Comparison of ENCODE assay signal across 13 cellular contexts in the genomic region with DNA sequence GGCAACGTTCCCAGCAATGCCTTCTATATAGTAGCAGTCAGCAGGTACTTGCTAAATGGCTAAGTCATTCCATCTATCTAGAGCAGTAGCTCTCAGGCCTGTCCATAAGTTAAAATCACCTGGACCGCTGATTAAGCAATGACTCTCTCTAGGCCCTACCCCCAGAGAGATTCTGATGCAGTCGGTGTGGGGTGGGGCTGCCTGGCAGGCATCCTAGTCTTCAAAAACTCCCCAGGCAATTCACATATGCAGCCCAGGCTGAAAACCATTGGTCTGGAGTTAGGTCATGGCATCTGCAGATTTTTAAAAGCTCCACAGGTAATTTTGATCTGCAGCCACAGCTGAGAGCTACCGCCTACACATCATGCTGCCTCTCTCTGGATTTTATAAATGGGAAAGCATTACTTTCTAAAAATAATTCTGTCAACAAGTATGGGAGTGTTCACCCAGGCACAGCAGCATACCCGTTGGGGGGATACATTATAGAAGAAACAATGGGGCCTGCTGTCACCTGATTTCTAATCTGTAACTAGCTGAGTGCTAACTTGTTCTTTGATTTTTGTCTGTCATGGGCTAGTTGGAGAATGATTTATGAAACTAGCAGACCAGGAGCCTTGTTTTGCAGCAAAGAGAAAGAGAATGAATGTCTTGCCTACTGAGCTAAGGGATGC. TPM values are rescaled to one million over a fixed set of nuclear protein-coding genes. Genes with fewer than 3 reads are reported as not detected.
DNase-seq lines count a peak whose midpoint lies in the region; ATAC-seq, FAIRE-seq and TF ChIP-seq lines count a peak whose summit lies in the region.
"Had no signal": no experiment of that assay in that cellular context is flagged by ENCODE, and none has a peak within 500 bp of the region (broad histone marks: within the 10 kb centered on the region; RNA-seq: fewer than 3 reads in every experiment).

No MANE protein-coding gene starts in this region.

- no peak overlapping the region for H2BK12ac ChIP-seq in H1 (ENCODE audit: low read depth, low read length)

- H2BK15ac ChIP-seq in H1 (ENCODE audit: low read length), result no peak overlapping the region

- POLR2A ChIA-PET in H1 (lab: Charles Lee; ENCODE audit: partially characterized antibody), result interaction anchor here (1.7 kb wide), 1 partner anchor 13 kb away, joined by 5 read pairs; no protein-coding TSS in a partner anchor

- TF ChIP-seq RAD21 in H1 (IDR thresholded peaks at IDR 0.05 in 1 of 2, conservative IDR thresholded peaks at IDR 0.05 in 1 of 2; ENCODE audit: low read depth in 2 of 2, low read length in 2 of 2), result no peak

- peaks cover 7% of the 10 kb centered on the region for H3K9me3 Mint-ChIP-seq in activated T-cell treated with anti-CD3 and anti-CD28 coated beads, Interleukin-2, amount 50 U/mL, for 4 hours

- H3K9ac ChIP-seq in H1 (replicated peaks in 1 of 4; ENCODE audit: extremely low read depth in 1 of 4, low read depth in 3 of 4, low read length in 3 of 4) (no peak overlapping the region), muscle layer of colon (ENCODE audit: low read length) (no peak overlapping the region)

- H3K27ac ChIP-seq in H1 (ENCODE audit: low read depth, low read length), result no peak overlapping the region
- peak overlapping the region; percentile 63 for H3K27ac ChIP-seq in muscle layer of colon (ENCODE audit: low read depth, low read length)
- H3K27ac ChIP-seq in stomach, result no peak overlapping the region

- no peaks in the 10 kb centered on the region for H3K79me2 ChIP-seq in H1 (ENCODE audit: control insufficient read depth in 1 of 2, insufficient read depth in 2 of 2, low read length in 2 of 2)

- H3K4me3 ChIP-seq in H1 (ENCODE audit: extremely low read depth in 1 of 4, insufficient read depth in 2 of 4, low read depth in 3 of 4, low read length in 4 of 4) (no peak overlapping the region), muscle layer of colon (ENCODE audit: low read depth in 1 of 2, low read length in 2 of 2) (no peak overlapping the region), stomach (no peak overlapping the region)

- TF ChIP-seq POLR2A in H1 (IDR thresholded peaks at IDR 0.05; ENCODE audit: control extremely low read depth in 1 of 2, low read depth in 2 of 2, low read length in 2 of 2) (no peak), stomach (IDR thresholded peaks at IDR 0.05) (no peak)

- DNase-seq in Daoy (ENCODE audit: low read depth) (peak; percentile 28), NCI-H345 treated with DMSO at 0.1 percent for 48 hours (lab: John Stamatoyannopoulos, UW; ENCODE audit: unreplicated experiment) (peak; percentile 2), H1 (ENCODE audit: low read depth in 1 of 2, low spot score in 2 of 2) (no peak), stomach (no peak), HTR-8/SVneo (ENCODE audit: insufficient read length, low spot score) (no peak)
- DNase-seq in activated T-cell treated with anti-CD3 and anti-CD28 coated beads, Interleukin-2, amount 50 U/mL, for 4 hours, result no peak
- DNase-seq: activated CD4-positive, alpha-beta T cell treated with anti-CD3 and anti-CD28 coated beads for 36 hours; activated gamma-delta T cell treated with Interleukin-2 at 50 U/mL for 16 hours; CD8-positive, alpha-beta memory T cell; SIG-M5 had no signal

- FAIRE-seq in H1 (lab: Jason Lieb, UNC) (no peak), HTR-8/SVneo (lab: Jason Lieb, UNC) (no peak)

- intact Hi-C loops in stomach (cut with DNase I; ENCODE audit: low total_unique reads), result no loop called here

- H3K56ac ChIP-seq in H1 (replicated peaks; ENCODE audit: insufficient read length, low read depth, low read length), result no peak overlapping the region

- no peak overlapping the region for H2BK5ac ChIP-seq in H1 (ENCODE audit: low read depth, low read length)

- no peaks in the 10 kb centered on the region for H3K27me3 ChIP-seq in H1 (replicated peaks in 1 of 4; ENCODE audit: control insufficient read depth in 3 of 4, extremely low read depth in 1 of 4, insufficient read depth in 3 of 4, low read length in 3 of 4)
- H3K27me3 ChIP-seq in muscle layer of colon (ENCODE audit: control insufficient read depth in 1 of 2, insufficient read depth in 2 of 2, low read length in 2 of 2), result no peaks in the 10 kb centered on the region
- H3K27me3 ChIP-seq in stomach, result no peaks in the 10 kb centered on the region

- H4K91ac ChIP-seq in H1 (replicated peaks; ENCODE audit: insufficient read length, low read length), result no peak overlapping the region

- H3K4ac ChIP-seq in H1 (replicated peaks; ENCODE audit: insufficient read length, low read depth, low read length), result no peak overlapping the region

- peaks cover 7 to 24% (median 16%) of the 10 kb centered on the region in 4 experiments for H3K4me1 ChIP-seq in H1 (replicated peaks in 1 of 4; ENCODE audit: control insufficient read depth in 3 of 4, insufficient read depth in 4 of 4, low read length in 3 of 4)
- H3K4me1 ChIP-seq in muscle layer of colon (ENCODE audit: insufficient read depth, low read length), result peaks cover 31% of the 10 kb centered on the region
- peaks cover 0 to 29% (median 15%) of the 10 kb centered on the region in 4 donors for H3K4me1 ChIP-seq in stomach

- peak overlapping the region; percentile 26; the same call in 1 of the 2 replicates for H3K18ac ChIP-seq in H1 (ENCODE audit: extremely low read depth, low read length)

- no peak for TF ChIP-seq CTCF in H1 (IDR thresholded peaks at IDR 0.05; ENCODE audit: control extremely low read depth in 1 of 3, insufficient read depth in 1 of 3, low read depth in 1 of 3, low read length in 3 of 3)
- TF ChIP-seq CTCF in stomach (IDR thresholded peaks at IDR 0.05), result no peak

- no peak overlapping the region for H3K23ac ChIP-seq in H1 (ENCODE audit: insufficient read length)

- no peaks in the 10 kb centered on the region for H4K20me1 ChIP-seq in H1 (replicated peaks in 1 of 2; ENCODE audit: control insufficient read depth in 1 of 2, insufficient read depth in 2 of 2, low read length in 2 of 2)

- H4K5ac ChIP-seq in H1 (ENCODE audit: insufficient read length, low read depth, low read length), result no peak overlapping the region

- CTCF ChIA-PET in H1 (lab: Charles Lee; ENCODE audit: partially characterized antibody), result interaction anchor here (0.6 to 2.5 kb wide), 12 partner anchors 14 to 921 kb away, joined by 3 to 8 read pairs (median 4); no protein-coding TSS in a partner anchor

- H2BK120ac ChIP-seq in H1 (replicated peaks; ENCODE audit: low read depth, low read length), result no peak overlapping the region

- no peaks in the 10 kb centered on the region for H3K79me1 ChIP-seq in H1 (ENCODE audit: low read depth, low read length)

- peak overlapping the region; percentile 28; the same call in 1 of the 2 replicates for H2AFZ ChIP-seq in H1 (ENCODE audit: low read length)

- H3K4me2 ChIP-seq in H1 (ENCODE audit: insufficient read depth in 1 of 2, low read depth in 2 of 2, low read length in 2 of 2), result peak overlapping the region; percentile 8; a peak in 1 of 4 replicates

- H3K9me3 ChIP-seq in H1 (ENCODE audit: insufficient read depth in 2 of 2, low read depth in 1 of 2, low read length in 1 of 2) (no peaks in the 10 kb centered on the region; a peak in 1 of 4 replicates), muscle layer of colon (ENCODE audit: low read length) (no peaks in the 10 kb centered on the region), stomach (peaks cover 0 to 14% (median 8%) of the 10 kb centered on the region in 4 donors)

- peaks cover 6% of the 10 kb centered on the region for H3K4me1 Mint-ChIP-seq in activated T-cell treated with anti-CD3 and anti-CD28 coated beads, Interleukin-2, amount 50 U/mL, for 4 hours (ENCODE audit: low read depth)
- H3K4me1 Mint-ChIP-seq: CD8-positive, alpha-beta memory T cell had no signal

- no peak for ATAC-seq in GM21367 (IDR thresholded peaks at IDR 0.05; ENCODE audit: unreplicated experiment)
- no peak for ATAC-seq in activated T-cell treated with anti-CD3 and anti-CD28 coated beads, Interleukin-2, amount 50 U/mL, for 4 hours
- ATAC-seq: activated CD4-positive, alpha-beta T cell treated with anti-CD3 and anti-CD28 coated beads for 36 hours had no signal

- no peaks in the 10 kb centered on the region for H3K27me3 Mint-ChIP-seq in activated T-cell treated with anti-CD3 and anti-CD28 coated beads, Interleukin-2, amount 50 U/mL, for 4 hours (ENCODE audit: low read depth)
- H3K27me3 Mint-ChIP-seq: activated CD4-positive, alpha-beta T cell treated with anti-CD3 and anti-CD28 coated beads for 36 hours; CD8-positive, alpha-beta memory T cell; dendritic cell treated with granulocyte-macrophage colony-stimulating factor and Interleukin-4, amounts not matched to agents 40 ng/mL and 50 ng/mL, for 4 days had no signal

- H3K36me3 ChIP-seq in H1 (ENCODE audit: control insufficient read depth in 2 of 4, insufficient read depth in 4 of 4, low read length in 3 of 4), result no peaks in the 10 kb centered on the region
- H3K36me3 ChIP-seq in muscle layer of colon (ENCODE audit: insufficient read depth, low read length), result no peaks in the 10 kb centered on the region
- H3K36me3 ChIP-seq in stomach, result no peaks in the 10 kb centered on the region

- H4K8ac ChIP-seq in H1 (ENCODE audit: extremely low read depth, insufficient read depth, low read length), result no peak overlapping the region

- peaks cover 2% of the 10 kb centered on the region; the same call in 1 of the 2 replicates for H3K23me2 ChIP-seq in H1 (ENCODE audit: low read depth, low read length)

- TF ChIP-seq EP300 in H1 (IDR thresholded peaks at IDR 0.05; ENCODE audit: borderline replicate concordance in 1 of 2, low read depth in 2 of 2, low read length in 2 of 2) (no peak), stomach (IDR thresholded peaks at IDR 0.05) (no peak)

- H3K14ac ChIP-seq in H1 (ENCODE audit: insufficient read length), result no peak overlapping the region

- no peak overlapping the region for H2BK20ac ChIP-seq in H1 (ENCODE audit: low read length)

- no peaks in the 10 kb centered on the region for H3K36me3 Mint-ChIP-seq in activated T-cell treated with anti-CD3 and anti-CD28 coated beads, Interleukin-2, amount 50 U/mL, for 4 hours (ENCODE audit: insufficient read depth)

- WGBS in H1 (ENCODE audit: extremely low coverage in 1 of 2, insufficient coverage in 1 of 2, insufficient read length in 1 of 2, insufficient replicate concordance in 2 of 2, low coverage in 1 of 2, low lambda C conversion rate in 2 of 2, missing lambda C conversion rate in 1 of 2), 2 experiments, result 51% methylated on average over 5 of the region's 5 CpGs; no CpG with 5 or more reads in 1 of the 2 experiments
- WGBS in stomach, 5 donors, result 26 to 44% (median 30%) methylated on average over 5 of the region's 5 CpGs

- no peak overlapping the region for H2AK5ac ChIP-seq in H1 (ENCODE audit: low read depth, low read length)

- H3K4me3 Mint-ChIP-seq in activated T-cell treated with anti-CD3 and anti-CD28 coated beads, Interleukin-2, amount 50 U/mL, for 4 hours, result no peak overlapping the region
- H3K4me3 Mint-ChIP-seq: activated CD4-positive, alpha-beta T cell treated with anti-CD3 and anti-CD28 coated beads for 36 hours; CD8-positive, alpha-beta memory T cell; dendritic cell treated with granulocyte-macrophage colony-stimulating factor and Interleukin-4, amounts not matched to agents 40 ng/mL and 50 ng/mL, for 4 days had no signal

RNA-seq across cellular contexts. Expression of a gene that starts 44.1 kb away (rescaled TPM):
- 29.9 and 33.8 TPM in 2 replicates for total RNA-seq in Daoy (2014; rRNA removed; shearing (Covaris generic))
- total RNA-seq in H1 (2021; fragmentation: NEBNext Ultra II Directional; extraction: Animal tissue kit (Norgen Biotek cat#: 25700)), result 3.3 and 4.0 TPM in 2 replicates
- polyA plus RNA-seq in H1 (2011; rRNA removed) (1.6 and 2.6 TPM in 2 replicates), stomach (1 to 10 TPM; 5.2 to 8.7 (median 7.6) TPM)
- polyA plus RNA-seq in H1 (2011; cell fraction: cytosol; rRNA removed), result 1.9 TPM
- polyA plus RNA-seq in H1 (2011; cell fraction: nucleus; rRNA removed), result 6.1 TPM
- 1.2 to 1.8 TPM (median 1.6 TPM) in 4 replicates for polyA plus RNA-seq in H1 (2012, experiment 1 of 2)
- 0.08 TPM for polyA plus RNA-seq in H1 (2012, experiment 2 of 2)
- polyA plus RNA-seq in H1 (2013, experiment 1 of 2), result 1.8 TPM
- polyA plus RNA-seq in H1 (2013, experiment 2 of 2), result 1.4 TPM
- polyA minus RNA-seq in H1 (2011; rRNA and poly(A)+ RNA removed), result 4.8 and 7.9 TPM in 2 replicates
- 5.8 TPM for polyA minus RNA-seq in H1 (2011; cell fraction: cytosol; rRNA and poly(A)+ RNA removed)
- polyA minus RNA-seq in H1 (2011; cell fraction: nucleus; rRNA and poly(A)+ RNA removed), result 10.1 TPM
- total RNA-seq in stomach, result 100 to 1,000 TPM in 1 of 5 donors, 10 to 100 TPM in 4; 32.4 to 106 (median 64.6) TPM
- 10 to 100 TPM; 39.5 to 63.8 (median 45.1) TPM for total RNA-seq in activated T-cell treated with anti-CD3 and anti-CD28 coated beads, Interleukin-2, amount 50 U/mL, for 4 hours

Comparison
In these comparisons a context has a peak if more than half of its experiments do, and no peak if none do; other contexts are left out.
1. DNase-seq: peak in Daoy (single experiment) and NCI-H345 treated with DMSO at 0.1 percent for 48 hours (single experiment); none in H1 (0 of 2), stomach (single experiment), activated T-cell treated with anti-CD3 and anti-CD28 coated beads, Interleukin-2, amount 50 U/mL, for 4 hours (single experiment) and HTR-8/SVneo (single experiment).